In genomic region chr22:23251445-23252093, GRCh38 we compare ENCODE assay signal across 11 cellular contexts.
A peak's percentile ranks its signal among the peaks of the same experiment; 100 is the strongest.
DNase-seq lines count a peak whose midpoint lies in the region; ATAC-seq and TF ChIP-seq lines count a peak whose summit lies in the region.
"Had no signal": no experiment of that assay in that cellular context is flagged by ENCODE, and none has a peak within 500 bp of the region (broad histone marks: within the 10 kb centered on the region; RNA-seq: fewer than 3 reads in every experiment).

No MANE protein-coding gene starts in this region.

- peaks cover 4% of the 10 kb centered on the region; the same call in 1 of the 2 replicates for H4K20me1 ChIP-seq in PC-3 (ENCODE audit: low read length)

- H3F3A ChIP-seq in PC-3 (ENCODE audit: low read length, unreplicated experiment) = no peaks in the 10 kb centered on the region

- no peak for TF ChIP-seq POLR2A in GM18505 (IDR thresholded peaks at IDR 0.05; ENCODE audit: borderline replicate concordance, extremely low read depth, insufficient read depth, insufficient read length)

- no peaks in the 10 kb centered on the region for H3K27me3 Mint-ChIP-seq in activated naive CD4-positive, alpha-beta T cell treated with anti-CD3 and anti-CD28 coated beads for 36 hours (ENCODE audit: low read depth)
- H3K27me3 Mint-ChIP-seq in stimulated activated naive B cell treated with anti-CD40 and anti-IgM and Interleukin-4, amounts not matched to agents 10 μg/mL and 1 μg/mL and 100 μg/mL, for 72 hours = no peaks in the 10 kb centered on the region

- intact Hi-C loops in activated naive CD4-positive, alpha-beta T cell treated with anti-CD3 and anti-CD28 coated beads for 36 hours (cut with micrococcal nuclease) = no loop called here
- intact Hi-C loops in PC-3 (cut with micrococcal nuclease) = no loop called here

- H3K27ac ChIP-seq in PC-3 (ENCODE audit: low read length) (0 out of 2 replicates have a peak overlapping the region, but pooled peaks have one; percentile 7), epithelial cell of prostate (peak overlapping the region; percentile 26)
- H3K27ac ChIP-seq: heart left ventricle had no signal

- DNase-seq in activated naive CD4-positive, alpha-beta T cell treated with anti-CD3 and anti-CD28 coated beads for 36 hours = peak; percentile 43
- no peak for DNase-seq in activated naive CD4-positive, alpha-beta T cell treated with anti-CD3 and anti-CD28 coated beads, Interleukin-2, amount 50 U/mL, for 16 hours
- DNase-seq in PC-3 (peak; percentile 1), epithelial cell of prostate (ENCODE audit: low read depth, low spot score) (no peak)
- no peak for DNase-seq in stimulated activated naive B cell treated with anti-CD40 and anti-IgM and Interleukin-4, amounts not matched to agents 10 μg/mL and 1 μg/mL and 100 μg/mL, for 72 hours
- DNase-seq: heart left ventricle, NCI-H1105 had no signal

- H3K27me3 ChIP-seq in PC-3 (ENCODE audit: low read length) = no peaks in the 10 kb centered on the region
- H3K27me3 ChIP-seq: heart left ventricle had no signal

- H3K9me3 Mint-ChIP-seq in activated naive CD4-positive, alpha-beta T cell treated with anti-CD3 and anti-CD28 coated beads for 36 hours = no peaks in the 10 kb centered on the region
- no peaks in the 10 kb centered on the region for H3K9me3 Mint-ChIP-seq in stimulated activated naive B cell treated with anti-CD40 and anti-IgM and Interleukin-4, amounts not matched to agents 10 μg/mL and 1 μg/mL and 100 μg/mL, for 72 hours
- H3K9me3 Mint-ChIP-seq: CD14-positive monocyte had no signal

- H3K4me3 ChIP-seq in PC-3 (ENCODE audit: low read length) = no peak overlapping the region
- H3K4me3 ChIP-seq: heart left ventricle had no signal

- peak overlapping the region; percentile 24 for H3K27ac Mint-ChIP-seq in activated naive CD4-positive, alpha-beta T cell treated with anti-CD3 and anti-CD28 coated beads for 36 hours
- H3K27ac Mint-ChIP-seq in stimulated activated naive B cell treated with anti-CD40 and anti-IgM and Interleukin-4, amounts not matched to agents 10 μg/mL and 1 μg/mL and 100 μg/mL, for 72 hours = no peak overlapping the region

- CTCF ChIA-PET in activated naive CD4-positive, alpha-beta T cell treated with anti-CD3 and anti-CD28 coated beads for 36 hours (lab: Charles Lee) = interaction anchor here (0.6 to 2.5 kb wide), 4 partner anchors 9 to 77 kb away, joined by 3 to 11 read pairs (median 5); partner anchors contain the start of gene BCR
- CTCF ChIA-PET in PC-3 (lab: Charles Lee) = no interaction called here

- H3K4me1 ChIP-seq in PC-3 (ENCODE audit: insufficient read depth, low read length) = peaks cover 18% of the 10 kb centered on the region

- BruUV-seq in PC-3 (replicated peaks; lab: Mats Ljungman, UMichigan) = no TSS peak

- H3K9ac ChIP-seq in PC-3 (ENCODE audit: low read length) = no peak overlapping the region

- no peak overlapping the region for H3K4me3 Mint-ChIP-seq in activated naive CD4-positive, alpha-beta T cell treated with anti-CD3 and anti-CD28 coated beads for 36 hours
- H3K4me3 Mint-ChIP-seq in stimulated activated naive B cell treated with anti-CD40 and anti-IgM and Interleukin-4, amounts not matched to agents 10 μg/mL and 1 μg/mL and 100 μg/mL, for 72 hours = no peak overlapping the region
- H3K4me3 Mint-ChIP-seq: CD14-positive monocyte had no signal

- H3K4me1 Mint-ChIP-seq in activated naive CD4-positive, alpha-beta T cell treated with anti-CD3 and anti-CD28 coated beads for 36 hours (ENCODE audit: low read depth) = peaks cover 58% of the 10 kb centered on the region
- peaks cover 32 to 78% of the 10 kb centered on the region in 2 donors for H3K4me1 Mint-ChIP-seq in stimulated activated naive B cell treated with anti-CD40 and anti-IgM and Interleukin-4, amounts not matched to agents 10 μg/mL and 1 μg/mL and 100 μg/mL, for 72 hours

- no peaks in the 10 kb centered on the region for H3K9me2 ChIP-seq in PC-3 (replicated peaks; ENCODE audit: low read length)

- H3K79me2 ChIP-seq in PC-3 (ENCODE audit: low read length) = peaks cover 44% of the 10 kb centered on the region

- H3K4me2 ChIP-seq in PC-3 (ENCODE audit: low read length) = no peak overlapping the region

- no peaks in the 10 kb centered on the region for H3K36me3 ChIP-seq in PC-3 (ENCODE audit: low read depth, low read length)

- POLR2A ChIA-PET in PC-3 (lab: Charles Lee; ENCODE audit: unreplicated experiment) = no interaction called here

- TF ChIP-seq CTCF in PC-3 (conservative IDR thresholded peaks at IDR 0.05; ENCODE audit: low read depth, low read length) = no peak

- H2AFZ ChIP-seq in PC-3 (ENCODE audit: low read length) = no peak overlapping the region

- H3K36me3 Mint-ChIP-seq in activated naive CD4-positive, alpha-beta T cell treated with anti-CD3 and anti-CD28 coated beads for 36 hours (ENCODE audit: low read depth) = peaks cover 6% of the 10 kb centered on the region
- peaks cover 16 to 18% of the 10 kb centered on the region in 2 donors for H3K36me3 Mint-ChIP-seq in stimulated activated naive B cell treated with anti-CD40 and anti-IgM and Interleukin-4, amounts not matched to agents 10 μg/mL and 1 μg/mL and 100 μg/mL, for 72 hours

- H3K9me3 ChIP-seq in PC-3 (ENCODE audit: low read length) = no peaks in the 10 kb centered on the region
- H3K9me3 ChIP-seq: heart left ventricle had no signal

- ATAC-seq in PC-3 (no peak), GM18505 (IDR thresholded peaks at IDR 0.05; ENCODE audit: unreplicated experiment) (no peak), HG02759 (IDR thresholded peaks at IDR 0.05; ENCODE audit: unreplicated experiment) (no peak), GM19397 (IDR thresholded peaks at IDR 0.05; ENCODE audit: unreplicated experiment) (no peak)
- ATAC-seq in stimulated activated naive B cell treated with anti-CD40 and anti-IgM and Interleukin-4, amounts not matched to agents 10 μg/mL and 1 μg/mL and 100 μg/mL, for 72 hours (replicated peaks) = peak; percentile 44 to 80

Comparison
In these comparisons a context has a peak if more than half of its experiments do, and no peak if none do; other contexts are left out.
1. DNase-seq: peak in activated naive CD4-positive, alpha-beta T cell treated with anti-CD3 and anti-CD28 coated beads for 36 hours (single experiment) and PC-3 (single experiment); none in activated naive CD4-positive, alpha-beta T cell treated with anti-CD3 and anti-CD28 coated beads, Interleukin-2, amount 50 U/mL, for 16 hours (single experiment), epithelial cell of prostate (single experiment) and stimulated activated naive B cell treated with anti-CD40 and anti-IgM and Interleukin-4, amounts not matched to agents 10 μg/mL and 1 μg/mL and 100 μg/mL, for 72 hours (single experiment).
2. ATAC-seq: peak in stimulated activated naive B cell treated with anti-CD40 and anti-IgM and Interleukin-4, amounts not matched to agents 10 μg/mL and 1 μg/mL and 100 μg/mL, for 72 hours (2 of 2); none in PC-3 (single experiment), GM18505 (single experiment), HG02759 (single experiment) and GM19397 (single experiment).